In genomic region chr2:22807876-22808275, GRCh38 we compare ENCODE assay signal across 18 cellular contexts.
DNase-seq lines count a peak whose midpoint lies in the region; ATAC-seq, FAIRE-seq and TF ChIP-seq lines count a peak whose summit lies in the region.
"Had no signal": no experiment of that assay in that cellular context is flagged by ENCODE, and none has a peak within 500 bp of the region (broad histone marks: within the 10 kb centered on the region; RNA-seq: fewer than 3 reads in every experiment).

No MANE protein-coding gene starts in this region.

- H3K27me3 Mint-ChIP-seq in MCF 10A (ENCODE audit: insufficient read depth, unreplicated experiment) = no peaks in the 10 kb centered on the region
- H3K27me3 Mint-ChIP-seq: CD4-positive, alpha-beta memory T cell had no signal

- no peaks in the 10 kb centered on the region for H3K36me3 ChIP-seq in mammary epithelial cell (ENCODE audit: insufficient read depth, low read length)
- H3K36me3 ChIP-seq in keratinocyte (ENCODE audit: control insufficient read depth in 2 of 2, extremely low read depth in 1 of 2, insufficient read depth in 2 of 2, low read length in 2 of 2) = no peaks in the 10 kb centered on the region
- no peaks in the 10 kb centered on the region for H3K36me3 ChIP-seq in HepG2 (replicated peaks in 1 of 2; ENCODE audit: control insufficient read depth in 1 of 2, insufficient read depth in 2 of 2, low read length in 2 of 2)
- H3K36me3 ChIP-seq: BLaER1 had no signal

- no peak for TF ChIP-seq POLR2A in HepG2 (IDR thresholded peaks at IDR 0.05; ENCODE audit: insufficient read depth in 1 of 2, low read depth in 2 of 2, low read length in 2 of 2)

- H3K9ac ChIP-seq in mammary epithelial cell (ENCODE audit: insufficient read depth, low read length) (no peak overlapping the region), keratinocyte (ENCODE audit: control insufficient read depth, extremely low read depth, insufficient read depth, low read length) (no peak overlapping the region), HepG2 (ENCODE audit: insufficient read depth, low read depth, low read length) (no peak overlapping the region)
- H3K9ac ChIP-seq: BLaER1 had no signal

- FAIRE-seq in keratinocyte (lab: Jason Lieb, UNC) (no peak), HepG2 (lab: Jason Lieb, UNC) (no peak)
- FAIRE-seq: A549, GM12878, H1 had no signal

- H3K9me3 ChIP-seq in mammary epithelial cell (replicated peaks; ENCODE audit: insufficient read depth, low read length) = peaks cover 5% of the 10 kb centered on the region
- H3K9me3 ChIP-seq in keratinocyte (ENCODE audit: control insufficient read depth, low read depth, low read length) = no peaks in the 10 kb centered on the region
- peaks cover 84% of the 10 kb centered on the region for H3K9me3 ChIP-seq in HepG2 (ENCODE audit: low read length)
- H3K9me3 ChIP-seq: A549 had no signal

- H4K20me1 ChIP-seq in mammary epithelial cell (ENCODE audit: insufficient read depth, low read length) = no peaks in the 10 kb centered on the region
- H4K20me1 ChIP-seq in keratinocyte (ENCODE audit: control insufficient read depth, extremely low read depth, insufficient read depth, low read length) = no peaks in the 10 kb centered on the region
- no peaks in the 10 kb centered on the region for H4K20me1 ChIP-seq in HepG2 (ENCODE audit: insufficient read depth, low read length)
- H4K20me1 ChIP-seq: BLaER1 had no signal

- peaks cover 36% of the 10 kb centered on the region for H3K9me3 Mint-ChIP-seq in MCF 10A (ENCODE audit: unreplicated experiment)

- TF ChIP-seq EP300 in HepG2 (IDR thresholded peaks at IDR 0.05; ENCODE audit: low read depth in 2 of 2, low read length in 2 of 2) (no peak), HepG2 (CRISPR knock-in tag; IDR thresholded peaks at IDR 0.05; ENCODE audit: borderline replicate concordance) (no peak)

- BruUV-seq in mammary epithelial cell (replicated peaks; lab: Mats Ljungman, UMichigan) = no TSS peak
- no TSS peak for BruUV-seq in MCF 10A (replicated peaks; lab: Mats Ljungman, UMichigan)
- BruUV-seq in HepG2 (replicated peaks; lab: Mats Ljungman, UMichigan) = no TSS peak

- TF ChIP-seq CTCF in mammary epithelial cell (conservative IDR thresholded peaks at IDR 0.05 in 1 of 2, IDR thresholded peaks at IDR 0.05 in 1 of 2; ENCODE audit: extremely low read depth in 1 of 2, insufficient read depth in 1 of 2, low read depth in 1 of 2, low read length in 2 of 2) = no peak
- TF ChIP-seq CTCF in MCF 10A (IDR thresholded peaks at IDR 0.05; ENCODE audit: unreplicated experiment) = no peak
- TF ChIP-seq CTCF in keratinocyte (optimal IDR thresholded peaks at IDR 0.05 in 1 of 3, IDR thresholded peaks at IDR 0.05 in 1 of 3, conservative IDR thresholded peaks at IDR 0.05 in 1 of 3; ENCODE audit: extremely low read depth in 1 of 3, insufficient read depth in 2 of 3, low read length in 3 of 3) = no peak
- TF ChIP-seq CTCF in HepG2 (CRISPR knock-in tag; IDR thresholded peaks at IDR 0.05) = no peak

- H3K36me3 Mint-ChIP-seq in MCF 10A (ENCODE audit: insufficient read depth, unreplicated experiment) = no peaks in the 10 kb centered on the region
- H3K36me3 Mint-ChIP-seq: CD14-positive monocyte; CD4-positive, alpha-beta memory T cell had no signal

- no peaks in the 10 kb centered on the region for H3K79me2 ChIP-seq in mammary epithelial cell (ENCODE audit: insufficient read depth, low read length)
- H3K79me2 ChIP-seq in keratinocyte (ENCODE audit: control insufficient read depth, insufficient read depth, low read length) = no peaks in the 10 kb centered on the region
- no peaks in the 10 kb centered on the region for H3K79me2 ChIP-seq in HepG2 (ENCODE audit: insufficient read depth, low read length)

- ATAC-seq in HepG2 = no peak
- ATAC-seq: A549, GM12878 had no signal

- peak; percentile 10 for DNase-seq in DMS53 (lab: John Stamatoyannopoulos, UW)
- DNase-seq in DMS53 treated with DMSO at 0.1 percent for 48 hours (lab: John Stamatoyannopoulos, UW; ENCODE audit: unreplicated experiment) = no peak
- DNase-seq in mammary epithelial cell = peak; percentile 59
- DNase-seq in MCF 10A (ENCODE audit: unreplicated experiment) = no peak
- DNase-seq in keratinocyte (ENCODE audit: low read depth, low spot score) = peak; percentile 1
- no peak for DNase-seq in stimulated activated CD4-positive, alpha-beta T cell treated with anti-CD3 and anti-CD28 coated beads, Interleukin-4, amount 100 ng/mL, for 4 hours
- DNase-seq in HepG2 (ENCODE audit: low spot score) = no peak
- DNase-seq: CD4-positive, alpha-beta memory T cell; DMS153; DND-41; EL; H9 had no signal

- intact Hi-C loops in mammary epithelial cell (cut with micrococcal nuclease) = no loop called here
- intact Hi-C loops in MCF 10A (cut with micrococcal nuclease) = no loop called here
- intact Hi-C loops in HepG2 (cut with micrococcal nuclease; ENCODE audit: unreplicated experiment) = no loop called here

- H3K27ac Mint-ChIP-seq in MCF 10A (ENCODE audit: low read depth, unreplicated experiment) = no peak overlapping the region
- H3K27ac Mint-ChIP-seq: CD14-positive monocyte; CD4-positive, alpha-beta memory T cell; H9 had no signal

- H3K27ac ChIP-seq in mammary epithelial cell (ENCODE audit: insufficient read depth, low read depth, low read length) (no peak overlapping the region), keratinocyte (ENCODE audit: control insufficient read depth, insufficient read depth, low read length) (no peak overlapping the region), HepG2 (ENCODE audit: extremely low read length, insufficient read depth, low read length) (no peak overlapping the region)
- H3K27ac ChIP-seq: 22Rv1, A549, BLaER1 had no signal

- H3K4me3 Mint-ChIP-seq in MCF 10A (ENCODE audit: unreplicated experiment) = no peak overlapping the region
- H3K4me3 Mint-ChIP-seq: CD14-positive monocyte; CD4-positive, alpha-beta memory T cell; H9 had no signal

- no peak for TF ChIP-seq RAD21 in HepG2 (CRISPR knock-in tag; IDR thresholded peaks at IDR 0.05)

- POLR2A ChIA-PET in MCF 10A (lab: Yijun Ruan, JAX) = no interaction called here
- POLR2A ChIA-PET in HepG2 (lab: Yijun Ruan, JAX) = no interaction called here

- CTCF ChIA-PET in mammary epithelial cell (lab: Charles Lee; ENCODE audit: low non-redundant PET) (no interaction called here), MCF 10A (lab: Yijun Ruan, JAX) (no interaction called here), HepG2 (lab: Yijun Ruan, JAX; ENCODE audit: low intra/inter-chr PET ratio, low total read pairs) (no interaction called here)

- H3K4me2 ChIP-seq in mammary epithelial cell (ENCODE audit: insufficient read depth, low read depth, low read length) (no peak overlapping the region), keratinocyte (ENCODE audit: control insufficient read depth, extremely low read depth, insufficient read depth, low read depth, low read length) (no peak overlapping the region), HepG2 (ENCODE audit: low read depth, low read length) (no peak overlapping the region)
- H3K4me2 ChIP-seq: A549, BLaER1 had no signal

- H3K4me1 Mint-ChIP-seq in MCF 10A (ENCODE audit: insufficient read depth, unreplicated experiment) = no peaks in the 10 kb centered on the region
- H3K4me1 Mint-ChIP-seq: CD14-positive monocyte, H9 had no signal

- H3K9me1 ChIP-seq in keratinocyte (ENCODE audit: control insufficient read depth, extremely low read depth, insufficient read depth, low read length) = no peaks in the 10 kb centered on the region

- H3K4me3 ChIP-seq in mammary epithelial cell (replicated peaks in 1 of 3; ENCODE audit: insufficient read depth in 1 of 3, low read depth in 2 of 3, low read length in 3 of 3) (no peak overlapping the region), keratinocyte (ENCODE audit: control insufficient read depth in 2 of 3, extremely low read depth in 1 of 3, insufficient read depth in 2 of 3, low read depth in 1 of 3, low read length in 3 of 3) (no peak overlapping the region), HepG2 (replicated peaks in 1 of 3; ENCODE audit: insufficient read depth in 1 of 3, low read depth in 2 of 3, low read length in 3 of 3) (no peak overlapping the region)
- H3K4me3 ChIP-seq: A549, BLaER1, GM12878 had no signal

- H2AFZ ChIP-seq in mammary epithelial cell (ENCODE audit: low read depth, low read length) (no peak overlapping the region), keratinocyte (ENCODE audit: control insufficient read depth, low read length) (no peak overlapping the region), HepG2 (ENCODE audit: low read length) (no peak overlapping the region)

- in situ Hi-C loops in mammary epithelial cell (cut with MboI; ENCODE audit: low sequenced_read_pairs in 2 of 2) (no loop called here), HepG2 (cut with HindIII; ENCODE audit: extremely low pct_ligation_motif_present, low pct_unique_long_range_greater_than_20kb) (no loop called here)

- dilution Hi-C loops in mammary epithelial cell (cut with HindIII; ENCODE audit: low sequenced_read_pairs) (no loop called here), keratinocyte (cut with MboI; ENCODE audit: extremely low pct_ligation_motif_present, low sequenced_read_pairs) (no loop called here)

- H3K4me1 ChIP-seq in mammary epithelial cell (ENCODE audit: insufficient read depth, low read length) (peaks cover 6% of the 10 kb centered on the region), keratinocyte (ENCODE audit: control insufficient read depth, extremely low read depth, insufficient read depth, low read length) (no peaks in the 10 kb centered on the region), HepG2 (ENCODE audit: insufficient read depth, low read length) (no peaks in the 10 kb centered on the region)
- H3K4me1 ChIP-seq: A549 had no signal

- no peaks in the 10 kb centered on the region for H3K27me3 ChIP-seq in mammary epithelial cell (ENCODE audit: insufficient read depth, low read length)
- H3K27me3 ChIP-seq in keratinocyte (ENCODE audit: control insufficient read depth, extremely low read depth, insufficient read depth, low read length) = no peaks in the 10 kb centered on the region
- no peaks in the 10 kb centered on the region for H3K27me3 ChIP-seq in HepG2 (ENCODE audit: control insufficient read depth in 1 of 2, insufficient read depth in 2 of 2, low read length in 2 of 2)
- H3K27me3 ChIP-seq: BLaER1 had no signal

TF ChIP-seq in HepG2, 621 proteins besides CTCF, POLR2A, EP300 and RAD21:
- no peak for TF ChIP-seq RARG (CRISPR knock-in tag; IDR thresholded peaks at IDR 0.05; ENCODE audit: low read depth)
- no peak for TF ChIP-seq FOXK1 (CRISPR knock-in tag; IDR thresholded peaks at IDR 0.05; ENCODE audit: borderline replicate concordance, low read depth)
- TF ChIP-seq ZNF12 (CRISPR knock-in tag; IDR thresholded peaks at IDR 0.05) = no peak
- TF ChIP-seq POLR2G (IDR thresholded peaks at IDR 0.05; ENCODE audit: low read depth, low read length) = no peak
- no peak for TF ChIP-seq MTA1 (CRISPR knock-in tag; IDR thresholded peaks at IDR 0.05; ENCODE audit: borderline replicate concordance)

Comparison
In these comparisons a context has a peak if more than half of its experiments do, and no peak if none do; other contexts are left out.
1. DNase-seq: peak in DMS53 (single experiment), mammary epithelial cell (single experiment) and keratinocyte (single experiment); none in DMS53 treated with DMSO at 0.1 percent for 48 hours (single experiment), MCF 10A (single experiment), stimulated activated CD4-positive, alpha-beta T cell treated with anti-CD3 and anti-CD28 coated beads, Interleukin-4, amount 100 ng/mL, for 4 hours (0 of 2) and HepG2 (single experiment).